7 cellular contexts compared by ENCODE assay signal in the genomic region with DNA sequence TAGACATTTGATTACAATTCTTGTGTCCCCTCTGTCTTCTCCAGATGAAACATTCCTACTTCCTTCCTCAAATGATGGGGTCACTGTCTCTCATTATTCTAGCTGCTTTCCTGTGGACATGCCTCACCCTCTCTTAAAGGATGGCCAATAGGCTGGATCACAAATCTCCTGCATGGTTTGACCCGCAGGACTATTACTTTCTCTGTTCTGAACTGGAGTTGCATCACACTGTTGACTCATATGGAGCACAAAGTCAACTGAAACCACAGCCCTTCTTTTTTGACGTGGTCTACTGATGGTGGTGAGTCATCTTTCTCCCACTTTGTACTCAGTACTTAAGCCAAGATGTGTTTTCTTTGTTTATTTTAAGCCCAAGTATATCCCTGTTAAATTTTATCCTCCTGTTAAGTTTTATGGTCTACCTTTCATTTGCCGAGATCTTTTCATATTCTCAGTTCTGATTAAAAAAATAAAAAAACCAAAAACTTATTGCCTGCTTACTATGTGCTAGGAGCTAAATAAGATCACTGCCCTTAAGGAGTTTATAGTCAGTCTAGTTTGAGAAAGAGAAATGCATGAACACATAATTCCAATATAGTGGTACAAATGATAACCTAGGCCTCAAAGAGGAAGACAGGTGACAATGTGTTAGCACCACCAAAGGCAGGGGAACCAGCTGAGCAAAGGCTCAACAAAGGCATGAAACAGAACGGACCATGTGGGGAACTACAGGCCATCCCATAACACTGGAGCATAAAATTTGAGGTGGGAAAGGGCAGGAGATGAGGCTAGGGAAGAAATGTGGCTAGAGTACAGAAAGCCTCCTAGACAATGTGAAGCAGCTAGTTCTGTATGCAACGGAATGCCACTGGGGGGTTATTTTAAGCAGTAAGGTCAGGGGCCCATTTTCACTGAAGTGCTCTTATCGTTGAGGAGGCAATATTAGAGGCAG.
DNase-seq lines count a peak whose midpoint lies in the region; ATAC-seq and TF ChIP-seq lines count a peak whose summit lies in the region.

No MANE protein-coding gene starts in this region.

- peaks cover 34% of the 10 kb centered on the region for H3K36me3 Mint-ChIP-seq in activated CD4-positive, alpha-beta memory T cell treated with anti-CD3 and anti-CD28 coated beads, Interleukin-2, amount 10 ng/mL, durations not matched to agents 7 days and 5 days (ENCODE audit: low read depth)

- peak overlapping the region; percentile 24; the same call in 1 of the 2 replicates for H3K9ac ChIP-seq in KMS-11

- peaks cover 33% of the 10 kb centered on the region for H3K4me1 Mint-ChIP-seq in activated CD4-positive, alpha-beta memory T cell treated with anti-CD3 and anti-CD28 coated beads, Interleukin-2, amount 10 ng/mL, durations not matched to agents 7 days and 5 days

- ATAC-seq in GM18498 (IDR thresholded peaks at IDR 0.05; ENCODE audit: unreplicated experiment) = peak; percentile 99
- peak; percentile 100 for ATAC-seq in gastrocnemius medialis

- H3K27ac ChIP-seq in KMS-11 (peak overlapping the region; percentile 76), gastrocnemius medialis (peak overlapping the region; percentile 76 to 92 (median 84))

- H3K36me3 ChIP-seq in KMS-11 (ENCODE audit: insufficient read depth) = 0 out of 2 replicates have a peak, but pooled peaks cover 6% of the 10 kb centered on the region
- H3K36me3 ChIP-seq in gastrocnemius medialis = no peaks in the 10 kb centered on the region

- no peaks in the 10 kb centered on the region for H3K27me3 ChIP-seq in KMS-11 (ENCODE audit: insufficient read depth, low read depth)
- no peaks in the 10 kb centered on the region for H3K27me3 ChIP-seq in gastrocnemius medialis

- H3K4me1 ChIP-seq in KMS-11 (ENCODE audit: low read depth, poor library complexity, severe bottlenecking) (peaks cover 50% of the 10 kb centered on the region), gastrocnemius medialis (peaks cover 17 to 22% of the 10 kb centered on the region in 2 donors)

- in situ Hi-C loops in gastrocnemius medialis (cut with MboI; ENCODE audit: low sequenced_read_pairs in 4 of 4) = no loop called here

- H3K9me3 ChIP-seq in gastrocnemius medialis = no peaks in the 10 kb centered on the region

- no peak overlapping the region for H2AFZ ChIP-seq in KMS-11 (ENCODE audit: low read depth)

- TF ChIP-seq CTCF in KMS-11 (conservative IDR thresholded peaks at IDR 0.05; ENCODE audit: low read depth, low read length) (no peak), fibroblast of villous mesenchyme (IDR thresholded peaks at IDR 0.05; ENCODE audit: insufficient read depth, low read depth, low read length) (no peak), gastrocnemius medialis (IDR thresholded peaks at IDR 0.05 in 4 of 5, conservative IDR thresholded peaks at IDR 0.05 in 1 of 5) (no peak)

- intact Hi-C loops in gastrocnemius medialis (cut with DNase I; ENCODE audit: low total_unique reads) = loop anchor here (2.0 kb wide), 1 partner anchor 117 kb away; no protein-coding TSS in a partner anchor

- H3K27ac Mint-ChIP-seq in activated CD4-positive, alpha-beta memory T cell treated with anti-CD3 and anti-CD28 coated beads, Interleukin-2, amount 10 ng/mL, durations not matched to agents 7 days and 5 days = peak overlapping the region; percentile 77

- H3K79me2 ChIP-seq in KMS-11 (ENCODE audit: insufficient read depth, low read depth) = no peaks in the 10 kb centered on the region

- DNase-seq in GOT3 (lab: John Stamatoyannopoulos, UW) = peak; percentile 19
- peak; percentile 63 for DNase-seq in activated CD4-positive, alpha-beta memory T cell treated with anti-CD3 and anti-CD28 coated beads, Interleukin-2, amount 10 ng/mL, durations not matched to agents 7 days and 5 days
- peak; percentile 100 for DNase-seq in fibroblast of villous mesenchyme (ENCODE audit: low read depth)
- DNase-seq in gastrocnemius medialis = peak; percentile 73 to 78
- no peak for DNase-seq in iPS-NIHi11 (ENCODE audit: low spot score)

- H3K4me3 Mint-ChIP-seq in activated CD4-positive, alpha-beta memory T cell treated with anti-CD3 and anti-CD28 coated beads, Interleukin-2, amount 10 ng/mL, durations not matched to agents 7 days and 5 days = no peak overlapping the region

- H3K4me3 ChIP-seq in KMS-11 (IDR thresholded peaks at IDR 0.05; ENCODE audit: insufficient read depth, low read depth, low read length) (peak overlapping the region; percentile 61), fibroblast of villous mesenchyme (ENCODE audit: low read depth, low read length) (no peak overlapping the region), gastrocnemius medialis (no peak overlapping the region)

- CTCF ChIA-PET in activated CD4-positive, alpha-beta memory T cell treated with anti-CD3 and anti-CD28 coated beads, Interleukin-2, amount 10 ng/mL, durations not matched to agents 7 days and 5 days (lab: Charles Lee) = interaction anchor here (1.4 kb wide), 1 partner anchor 190 kb away, joined by 5 read pairs; no protein-coding TSS in a partner anchor

- peak in 1 of 2 donors; percentile 20 for TF ChIP-seq POLR2A in gastrocnemius medialis (IDR thresholded peaks at IDR 0.05)

- POLR2A ChIA-PET in activated CD4-positive, alpha-beta memory T cell treated with anti-CD3 and anti-CD28 coated beads, Interleukin-2, amount 10 ng/mL, durations not matched to agents 7 days and 5 days (lab: Charles Lee) = interaction anchor here (1.3 to 1.5 kb wide), 3 partner anchors 10 to 276 kb away, joined by 3 to 6 read pairs (median 5); no protein-coding TSS in a partner anchor

- H3K4me2 ChIP-seq in KMS-11 = peak overlapping the region; percentile 83

- H3K27me3 Mint-ChIP-seq in activated CD4-positive, alpha-beta memory T cell treated with anti-CD3 and anti-CD28 coated beads, Interleukin-2, amount 10 ng/mL, durations not matched to agents 7 days and 5 days = no peaks in the 10 kb centered on the region

- no peaks in the 10 kb centered on the region for H3K9me3 Mint-ChIP-seq in activated CD4-positive, alpha-beta memory T cell treated with anti-CD3 and anti-CD28 coated beads, Interleukin-2, amount 10 ng/mL, durations not matched to agents 7 days and 5 days

- no peaks in the 10 kb centered on the region for H4K20me1 ChIP-seq in KMS-11 (ENCODE audit: insufficient read depth)
